ENCODE assay signal across 8 cellular contexts in genomic region chr6:85272973-85273372, GRCh38.
"Had no signal": no experiment of that assay in that cellular context is flagged by ENCODE, and none has a peak within 500 bp of the region (broad histone marks: within the 10 kb centered on the region; RNA-seq: fewer than 3 reads in every experiment).

No MANE protein-coding gene starts in this region.

- ATAC-seq: HepG2 had no signal

- H3K27ac Mint-ChIP-seq: IgD-negative memory B cell had no signal

- H3K4me3 Mint-ChIP-seq: IgD-negative memory B cell had no signal

- H3K27me3 Mint-ChIP-seq: IgD-negative memory B cell had no signal

- H2AFZ ChIP-seq: GM23248 had no signal

- H3K27ac ChIP-seq: GM23248, HL-60 had no signal

- DNase-seq: GM23248, GOT3, H7, HCEC 1CT, KBM-7 had no signal

- H3K9ac ChIP-seq: GM23248 had no signal

- H3K4me1 Mint-ChIP-seq: IgD-negative memory B cell had no signal

- H3K36me3 Mint-ChIP-seq: IgD-negative memory B cell had no signal
